ENCODE assay signal across 8 cellular contexts in genomic region chr11:110295487-110296225, GRCh38. TPM values are rescaled to one million over a fixed set of nuclear protein-coding genes. Genes with fewer than 3 reads are reported as not detected.
DNase-seq lines count a peak whose midpoint lies in the region; ATAC-seq, FAIRE-seq and TF ChIP-seq lines count a peak whose summit lies in the region.

No MANE protein-coding gene starts in this region.

- no peak overlapping the region for H2BK20ac ChIP-seq in IMR-90 (ENCODE audit: low read depth, low read length)

- in situ Hi-C loops in IMR-90 (cut with MboI; ENCODE audit: low sequenced_read_pairs) (no loop called here), GM12878 (cut with MboI) (no loop called here)

- no peaks in the 10 kb centered on the region for H3K9me3 ChIP-seq in IMR-90 (ENCODE audit: control insufficient read depth, insufficient read depth, low read length)
- no peaks in the 10 kb centered on the region for H3K9me3 ChIP-seq in GM12878 (replicated peaks; ENCODE audit: control insufficient read depth, insufficient read depth, low read length)
- H3K9me3 ChIP-seq in iPS-15b (ENCODE audit: control insufficient read depth, insufficient read depth, low read length), result no peaks in the 10 kb centered on the region

- no peaks in the 10 kb centered on the region for H3K27me3 ChIP-seq in IMR-90 (ENCODE audit: control insufficient read depth, insufficient read depth, low read length)
- no peaks in the 10 kb centered on the region for H3K27me3 ChIP-seq in GM12878 (replicated peaks in 1 of 2; ENCODE audit: control insufficient read depth in 2 of 2, insufficient read depth in 2 of 2, low read length in 1 of 2)
- no peaks in the 10 kb centered on the region for H3K27me3 ChIP-seq in iPS-15b (ENCODE audit: control insufficient read depth, insufficient read depth, low read length)

- peak; percentile 51 for ATAC-seq in GM21576 (IDR thresholded peaks at IDR 0.05; ENCODE audit: unreplicated experiment)
- peak; percentile 30 for ATAC-seq in IMR-90 (ENCODE audit: low read depth)
- peak; percentile 70 for ATAC-seq in GM12878

- H2AFZ ChIP-seq in IMR-90 (replicated peaks; ENCODE audit: low read length, poor library complexity), result peak overlapping the region; percentile 98
- peak overlapping the region; percentile 62 for H2AFZ ChIP-seq in GM12878 (ENCODE audit: control insufficient read depth, low read depth, low read length)

- peak overlapping the region; percentile 38 to 76; a peak in 2 of 4 replicates for H4K8ac ChIP-seq in IMR-90 (ENCODE audit: low read depth in 2 of 2, low read length in 2 of 2)

- peak overlapping the region; percentile 65 for H3K4me2 ChIP-seq in IMR-90 (ENCODE audit: low read depth, low read length)
- peak overlapping the region; percentile 85 for H3K4me2 ChIP-seq in GM12878 (ENCODE audit: control insufficient read depth, insufficient read depth)

- H2BK120ac ChIP-seq in IMR-90 (ENCODE audit: low read depth, low read length), result peak overlapping the region; percentile 61

- TF ChIP-seq EP300 in GM12878 (IDR thresholded peaks at IDR 0.05; ENCODE audit: borderline replicate concordance in 1 of 2, control insufficient read depth in 1 of 2, low read depth in 2 of 2, low read length in 2 of 2), result peak; percentile 25 to 26; a peak in 1 of 4 replicates

- H3K9ac ChIP-seq in IMR-90 (ENCODE audit: low read depth, low read length) (peak overlapping the region; percentile 77), GM12878 (ENCODE audit: control insufficient read depth, insufficient read depth, low read length) (peak overlapping the region; percentile 99), iPS-15b (ENCODE audit: low read depth, low read length) (peak overlapping the region; percentile 90)

- CTCF ChIA-PET in IMR-90 (lab: Yijun Ruan, JAX), result interaction anchor here (0.6 to 1.4 kb wide), 3 partner anchors 14 to 49 kb away, joined by 3 to 4 read pairs (median 3); no protein-coding TSS in a partner anchor
- CTCF ChIA-PET in GM12878 (lab: Yijun Ruan, JAX), result interaction anchor here (0.6 to 2.4 kb wide), 4 partner anchors 17 to 54 kb away, joined by 3 to 8 read pairs (median 4); no protein-coding TSS in a partner anchor

- peak overlapping the region; percentile 28 for H2AK5ac ChIP-seq in IMR-90 (ENCODE audit: low read depth, low read length)

- peak overlapping the region; percentile 17 for H4K91ac ChIP-seq in IMR-90 (ENCODE audit: insufficient read depth, low read depth, low read length)

- H3K4me3 ChIP-seq in IMR-90 (ENCODE audit: insufficient read depth, low read depth, low read length) (peak overlapping the region; percentile 99), GM12878 (peak overlapping the region; percentile 98), iPS-15b (ENCODE audit: low read depth, low read length) (peak overlapping the region; percentile 71), skeletal muscle cell (ENCODE audit: low read depth, low read length) (peak overlapping the region; percentile 94)

- H3K36me3 ChIP-seq in IMR-90 (ENCODE audit: control insufficient read depth, insufficient read depth, low read length) (no peaks in the 10 kb centered on the region), GM12878 (ENCODE audit: control insufficient read depth in 2 of 2, insufficient read depth in 2 of 2, low read length in 1 of 2) (no peaks in the 10 kb centered on the region), iPS-15b (ENCODE audit: control insufficient read depth, insufficient read depth, low read length) (no peaks in the 10 kb centered on the region)

- RAD21 ChIA-PET in GM12878 (lab: Charles Lee; ENCODE audit: unreplicated experiment), result interaction anchor here (0.7 to 2.6 kb wide), 10 partner anchors 9 to 351 kb away, joined by 3 to 17 read pairs (median 4); no protein-coding TSS in a partner anchor

- H4K20me1 ChIP-seq in IMR-90 (ENCODE audit: insufficient read depth, low read length) (peaks cover 39% of the 10 kb centered on the region), GM12878 (ENCODE audit: control insufficient read depth, insufficient read depth) (no peaks in the 10 kb centered on the region)

- SMC1A ChIA-PET in GM12878 (lab: Charles Lee; ENCODE audit: uncharacterized antibody, unreplicated experiment), result interaction anchor here (0.6 to 2.0 kb wide), 5 partner anchors 33 to 1124 kb away, joined by 3 to 8 read pairs (median 3); no protein-coding TSS in a partner anchor

- peaks cover 55% of the 10 kb centered on the region for H3K79me2 ChIP-seq in GM12878 (ENCODE audit: control insufficient read depth, insufficient read depth, low read length)

- BruUV-seq in IMR-90 (replicated peaks; lab: Mats Ljungman, UMichigan) (TSS peak; percentile 31), GM12878 (replicated peaks; lab: Mats Ljungman, UMichigan) (TSS peak; percentile 71)

- no peak for FAIRE-seq in GM12878 (lab: Jason Lieb, UNC)

- H3K4me1 ChIP-seq in IMR-90 (ENCODE audit: control insufficient read depth, insufficient read depth, low read length) (peaks cover 13% of the 10 kb centered on the region), GM12878 (ENCODE audit: control insufficient read depth, insufficient read depth, low read length) (no peaks in the 10 kb centered on the region), iPS-15b (ENCODE audit: control insufficient read depth, insufficient read depth, low read length) (peaks cover 11% of the 10 kb centered on the region)

- peak overlapping the region; percentile 72 for H3K56ac ChIP-seq in IMR-90 (ENCODE audit: extremely low read depth, insufficient read depth, low read length)

- no peak for TF ChIP-seq RAD21 in IMR-90 (IDR thresholded peaks at IDR 0.05; ENCODE audit: low read length)
- no peak for TF ChIP-seq RAD21 in GM12878 (IDR thresholded peaks at IDR 0.05; ENCODE audit: insufficient read depth, low read depth, low read length)

- DNase-seq in EL (peak; percentile 64), IMR-90 (peak; percentile 40), T-helper 1 cell (peak; percentile 12 to 63 (median 22)), GM12878 (ENCODE audit: low read depth, low spot score) (peak; percentile 21), skeletal muscle cell (ENCODE audit: low read depth) (no peak), HPDE6-E6E7 (ENCODE audit: extremely low spot score) (no peak)

- peak overlapping the region; percentile 89 for H3K27ac ChIP-seq in IMR-90 (ENCODE audit: insufficient read depth, low read length)
- peak overlapping the region; percentile 94 for H3K27ac ChIP-seq in GM12878 (ENCODE audit: control insufficient read depth, insufficient read depth)

- H3K23ac ChIP-seq in IMR-90 (ENCODE audit: low read depth, low read length), result peak overlapping the region; percentile 89; the same call in 1 of the 2 replicates

- TF ChIP-seq CTCF in IMR-90 (conservative IDR thresholded peaks at IDR 0.05; ENCODE audit: low read depth, low read length) (no peak), GM12878 (IDR thresholded peaks at IDR 0.05 in 2 of 3, conservative IDR thresholded peaks at IDR 0.05 in 1 of 3; ENCODE audit: control insufficient read depth in 2 of 3, extremely low read depth in 1 of 3, insufficient read depth in 1 of 3, low read depth in 3 of 3, low read length in 3 of 3) (no peak)

- no peak for TF ChIP-seq POLR2A in IMR-90 (IDR thresholded peaks at IDR 0.05; ENCODE audit: low read depth, low read length)
- TF ChIP-seq POLR2A in GM12878 (IDR thresholded peaks at IDR 0.05; ENCODE audit: low read depth, low read length), result peak; percentile 18; the same call in 1 of the 2 replicates

- dilution Hi-C loops in IMR-90 (cut with HindIII; ENCODE audit: low sequenced_read_pairs, unreplicated experiment), result no loop called here

- POLR2A ChIA-PET in IMR-90 (lab: Charles Lee; ENCODE audit: unreplicated experiment) (no interaction called here), GM12878 (lab: Charles Lee) (interaction anchor here (0.7 to 3.4 kb wide), 7 partner anchors 14 to 75 kb away, joined by 3 to 16 read pairs (median 4); no protein-coding TSS in a partner anchor)

- H3K4ac ChIP-seq in IMR-90 (ENCODE audit: low read depth, low read length), result peak overlapping the region; percentile 68

- H3K9me1 ChIP-seq in IMR-90 (ENCODE audit: insufficient read depth, low read length), result peaks cover 4% of the 10 kb centered on the region

- H3K18ac ChIP-seq in IMR-90 (ENCODE audit: low read depth, low read length), result no peak overlapping the region

- H2AK9ac ChIP-seq in IMR-90 (replicated peaks; ENCODE audit: low read depth, low read length, poor library complexity), result peak overlapping the region; percentile 89

- H4K5ac ChIP-seq in IMR-90 (ENCODE audit: low read depth, low read length), result no peak overlapping the region

- H3K14ac ChIP-seq in IMR-90 (replicated peaks; ENCODE audit: low read depth, low read length), result peak overlapping the region; percentile 74

- H2BK15ac ChIP-seq in IMR-90 (ENCODE audit: low read depth, low read length), result no peak overlapping the region

- H2BK5ac ChIP-seq in IMR-90 (ENCODE audit: low read depth, low read length, poor library complexity, severe bottlenecking), result peak overlapping the region; percentile 93

- intact Hi-C loops in IMR-90 (cut with micrococcal nuclease), result loop anchor here (5.0 kb wide), 1 partner anchor 72 kb away; no protein-coding TSS in a partner anchor
- intact Hi-C loops in GM12878 (cut with micrococcal nuclease; ENCODE audit: unreplicated experiment), result loop anchor here (1.0 to 10.0 kb wide), 4 partner anchors 33 to 139 kb away; no protein-coding TSS in a partner anchor

- H3K79me1 ChIP-seq in IMR-90 (ENCODE audit: low read depth in 1 of 2, low read length in 2 of 2), result peaks cover 3 to 27% of the 10 kb centered on the region in 2 experiments; a peak in 2 of 4 replicates

- WGBS in IMR-90 (ENCODE audit: extremely low coverage in 2 of 2, insufficient read length in 1 of 2), 2 experiments, result 0% methylated on average over 11 of the region's 39 CpGs; no CpG with 5 or more reads in 1 of the 2 experiments
- 1% methylated on average over 39 of the region's 39 CpGs for WGBS in GM12878 (ENCODE audit: insufficient coverage, insufficient replicate concordance, low lambda C conversion rate, missing lambda C conversion rate)

RNA-seq across cellular contexts. Expression of gene RDX, which starts 0.8 kb away (rescaled TPM):
- total RNA-seq in IMR-90 (2012; rRNA removed) (61.1 and 135 TPM in 2 replicates), GM12878 (2014; rRNA removed) (24.6 and 31.7 TPM in 2 replicates), GM12878 (2014; rRNA removed; fragmentation: Illumina TruSeq; extraction: Trizol) (50.3 and 53.0 TPM in 2 replicates), GM12878 (2021) (57.5 and 62.0 TPM in 2 replicates)
- polyA plus RNA-seq in IMR-90 (2012; rRNA removed) (60.9 and 72.4 TPM in 2 replicates), GM12878 (2011; rRNA removed) (48.1 and 108 TPM in 2 replicates), GM12878 (2014; fragmentation: Illumina TruSeq; extraction: Trizol) (44.8 and 47.4 TPM in 2 replicates), GM12878 (2014; fragmentation: Nextera tagmentation; extraction: Ambion mirVana) (10 to 100 TPM; 37.4 to 40.3 TPM), GM12878 (2014; rRNA removed) (22.5 and 31.1 TPM in 2 replicates), GM12878 (2016; fragmentation: Nextera tagmentation; extraction: Ambion mirVana) (10 to 100 TPM; 55.5 to 62.2 TPM)
- 4.0 and 24.5 TPM in 2 replicates for polyA plus RNA-seq in IMR-90 (2012; cell fraction: cytosol; rRNA removed)
- polyA plus RNA-seq in IMR-90 (2012; cell fraction: nucleus; rRNA removed; ENCODE audit: low replicate concordance), result 2.4 and 38.2 TPM in 2 replicates
- 134 and 138 TPM in 2 replicates for total RNA-seq in GM12878 (2013; cell fraction: nucleolus; rRNA removed)
- 16.7 TPM for polyA plus RNA-seq in GM12878 (2011; ENCODE audit: low read depth)
- polyA plus RNA-seq in GM12878 (2011; cell fraction: cytosol; rRNA removed), result 13.5 and 19.8 TPM in 2 replicates
- polyA plus RNA-seq in GM12878 (2011; cell fraction: nucleus; rRNA removed), result 23.7 and 36.3 TPM in 2 replicates
- polyA plus RNA-seq in GM12878 (2012), result 21.9 and 34.0 TPM in 2 replicates
- 29.6 and 59.3 TPM in 2 replicates for polyA minus RNA-seq in GM12878 (2011; rRNA and poly(A)+ RNA removed)
- 16.8 and 25.0 TPM in 2 replicates for polyA minus RNA-seq in GM12878 (2011; cell fraction: cytosol; rRNA and poly(A)+ RNA removed)
- polyA minus RNA-seq in GM12878 (2011; cell fraction: nucleus; rRNA and poly(A)+ RNA removed), result 14.3 and 27.2 TPM in 2 replicates

Comparison
In these comparisons a context has a peak if more than half of its experiments do, and no peak if none do; other contexts are left out.
1. DNase-seq: peak in EL (single experiment), IMR-90 (single experiment), T-helper 1 cell (5 of 5) and GM12878 (single experiment); none in skeletal muscle cell (single experiment) and HPDE6-E6E7 (single experiment).
2. Peak in every context shown above with its lines, with median percentiles within 50 percentile points of each other: ATAC-seq, H3K4me3 ChIP-seq and H3K9ac ChIP-seq.